Comparison of ENCODE assay signal across 15 cellular contexts in the genomic region with DNA sequence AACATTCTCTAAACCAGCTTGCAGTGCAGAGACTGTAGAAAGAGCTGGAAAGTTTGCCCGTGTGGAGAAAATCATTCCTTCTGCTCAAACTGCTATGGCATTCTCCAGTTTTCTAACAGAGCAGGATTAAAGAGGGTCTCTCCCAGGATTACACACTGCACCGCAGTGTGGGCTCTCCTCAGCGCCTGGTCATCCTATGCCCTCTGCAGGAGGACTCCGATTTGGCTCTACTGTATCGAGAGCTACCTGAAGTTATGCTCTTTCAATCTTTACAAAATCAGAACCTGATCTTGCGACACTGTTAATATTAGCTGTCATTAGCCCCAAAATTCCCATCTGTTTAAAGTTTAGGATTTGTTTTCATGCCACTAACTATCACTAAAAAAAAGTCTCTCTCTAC. TPM values are rescaled to one million over a fixed set of nuclear protein-coding genes. Genes with fewer than 3 reads are reported as not detected.
DNase-seq lines count a peak whose midpoint lies in the region; ATAC-seq and TF ChIP-seq lines count a peak whose summit lies in the region.
"Had no signal": no experiment of that assay in that cellular context is flagged by ENCODE, and none has a peak within 500 bp of the region (broad histone marks: within the 10 kb centered on the region; RNA-seq: fewer than 3 reads in every experiment).

No MANE protein-coding gene starts in this region.

- H3K4me3 ChIP-seq in BJ (ENCODE audit: low read depth, low read length) = no peak overlapping the region
- no peak overlapping the region for H3K4me3 ChIP-seq in LNCaP clone FGC (ENCODE audit: low read depth, low read length)
- no peak overlapping the region for H3K4me3 ChIP-seq in stomach
- H3K4me3 ChIP-seq: adrenal gland had no signal

- CTCF ChIA-PET in BJ (lab: Yijun Ruan, JAX) = interaction anchor here (0.8 to 2.0 kb wide), 7 partner anchors 8 to 655 kb away, joined by 3 to 7 read pairs (median 3); no protein-coding TSS in a partner anchor

- TF ChIP-seq CTCF in BJ (IDR thresholded peaks at IDR 0.05; ENCODE audit: insufficient read depth, low read depth, low read length) = peak; percentile 29; the same call in 1 of the 2 replicates
- TF ChIP-seq CTCF in LNCaP clone FGC (IDR thresholded peaks at IDR 0.05; ENCODE audit: control insufficient read depth, extremely low read depth, insufficient read depth) = peak; percentile 19; the same call in 1 of the 2 replicates
- TF ChIP-seq CTCF in endothelial cell (IDR thresholded peaks at IDR 0.05; ENCODE audit: unreplicated experiment) = no peak
- TF ChIP-seq CTCF in stomach (IDR thresholded peaks at IDR 0.05) = no peak

- TF ChIP-seq POLR2A in stomach (IDR thresholded peaks at IDR 0.05) = no peak

- H3K36me3 Mint-ChIP-seq in endothelial cell (ENCODE audit: low read depth, unreplicated experiment) = no peaks in the 10 kb centered on the region

- no peaks in the 10 kb centered on the region for H3K27me3 Mint-ChIP-seq in endothelial cell (ENCODE audit: unreplicated experiment)
- H3K27me3 Mint-ChIP-seq: stimulated activated naive CD8-positive, alpha-beta T cell treated with anti-CD3 and anti-CD28 coated beads, Interleukin-15, Interleukin-2, amounts not matched to agents 100 ng/mL and 50 ng/mL, for 24 hours had no signal

- H3K27me3 ChIP-seq in BJ (ENCODE audit: control insufficient read depth, insufficient read depth, low read length) (no peaks in the 10 kb centered on the region), stomach (no peaks in the 10 kb centered on the region)
- H3K27me3 ChIP-seq: adrenal gland had no signal

- no peaks in the 10 kb centered on the region for H3K36me3 ChIP-seq in BJ (ENCODE audit: control insufficient read depth, insufficient read depth, low read length)
- H3K36me3 ChIP-seq in stomach = no peaks in the 10 kb centered on the region
- H3K36me3 ChIP-seq: adrenal gland had no signal

- H3K4me3 Mint-ChIP-seq in endothelial cell (ENCODE audit: unreplicated experiment) = no peak overlapping the region
- H3K4me3 Mint-ChIP-seq: stimulated activated naive CD8-positive, alpha-beta T cell treated with anti-CD3 and anti-CD28 coated beads, Interleukin-15, Interleukin-2, amounts not matched to agents 100 ng/mL and 50 ng/mL, for 24 hours had no signal

- DNase-seq in BJ (ENCODE audit: low read depth) = no peak
- DNase-seq in LNCaP clone FGC (ENCODE audit: low read depth) = no peak
- DNase-seq in endothelial cell (ENCODE audit: low spot score) = peak; percentile 14
- peak; percentile 37 for DNase-seq in midbrain (lab: John Stamatoyannopoulos, UW)
- no peak for DNase-seq in AML-193 (lab: John Stamatoyannopoulos, UW)
- DNase-seq in stomach = no peak
- DNase-seq in NCI-H1694 treated with DMSO at 0.1 percent for 48 hours (lab: John Stamatoyannopoulos, UW) = no peak
- DNase-seq: adrenal gland; effector CD8-positive, alpha-beta T cell; NCI-H1048; NCI-H510A treated with DMSO at 0.1 percent for 48 hours; SHP77 treated with DMSO at 0.1 percent for 48 hours; stimulated activated CD4-positive, alpha-beta T cell treated with anti-CD3 and anti-CD28 coated beads, Interleukin-4, amount 100 ng/mL, for 4 hours had no signal

- H3K4me1 Mint-ChIP-seq in endothelial cell (ENCODE audit: unreplicated experiment) = no peaks in the 10 kb centered on the region

- intact Hi-C loops in stomach (cut with DNase I; ENCODE audit: low total_unique reads) = no loop called here

- H3K9me3 ChIP-seq in stomach = no peaks in the 10 kb centered on the region
- H3K9me3 ChIP-seq: adrenal gland had no signal

- no peak for ATAC-seq in GM18861 (IDR thresholded peaks at IDR 0.05; ENCODE audit: unreplicated experiment)

- WGBS in stomach, 5 donors = 75 to 89% (median 81%) methylated on average over 6 of the region's 6 CpGs

- H3K27ac Mint-ChIP-seq in endothelial cell (ENCODE audit: unreplicated experiment) = no peak overlapping the region
- H3K27ac Mint-ChIP-seq: stimulated activated naive CD8-positive, alpha-beta T cell treated with anti-CD3 and anti-CD28 coated beads, Interleukin-15, Interleukin-2, amounts not matched to agents 100 ng/mL and 50 ng/mL, for 24 hours had no signal

- POLR2A ChIA-PET in BJ (lab: Charles Lee) = no interaction called here

- no peaks in the 10 kb centered on the region for H3K4me1 ChIP-seq in stomach
- H3K4me1 ChIP-seq: adrenal gland had no signal

- TF ChIP-seq EP300 in stomach (IDR thresholded peaks at IDR 0.05) = no peak

- no peak overlapping the region for H3K27ac ChIP-seq in stomach
- H3K27ac ChIP-seq: adrenal gland had no signal

- no peaks in the 10 kb centered on the region for H3K9me3 Mint-ChIP-seq in endothelial cell (ENCODE audit: unreplicated experiment)
- H3K9me3 Mint-ChIP-seq: stimulated activated naive CD8-positive, alpha-beta T cell treated with anti-CD3 and anti-CD28 coated beads, Interleukin-15, Interleukin-2, amounts not matched to agents 100 ng/mL and 50 ng/mL, for 24 hours had no signal

RNA-seq across cellular contexts. Expression of a gene that starts 33.0 kb away (rescaled TPM):
- polyA plus RNA-seq in BJ (2011; rRNA removed) (4.0 and 5.3 TPM in 2 replicates), stomach (1 to 10 TPM; 1.4 to 2.4 (median 1.8) TPM)
- polyA minus RNA-seq in BJ (2011; rRNA and poly(A)+ RNA removed) = 1.2 and 1.5 TPM in 2 replicates
- total RNA-seq in endothelial cell (ENCODE audit: unreplicated experiment) (4.0 TPM), stomach (1 to 10 TPM in 3 of 5 donors, under 1 TPM in 1, not detected in 1; 0.29 to 4.7 (median 1.9) TPM)

Comparison
In these comparisons a context has a peak if more than half of its experiments do, and no peak if none do; other contexts are left out.
1. DNase-seq: peak in endothelial cell (single experiment) and midbrain (single experiment); none in BJ (single experiment), LNCaP clone FGC (single experiment), AML-193 (0 of 2), stomach (single experiment) and NCI-H1694 treated with DMSO at 0.1 percent for 48 hours (single experiment).
2. CTCF ChIP-seq: peak in BJ (single experiment) and LNCaP clone FGC (single experiment); none in endothelial cell (single experiment) and stomach (0 of 7).